Comparison of ENCODE assay signal across 8 cellular contexts in genomic region chr1:155687705-155688317, GRCh38. TPM values are rescaled to one million over a fixed set of nuclear protein-coding genes. Genes with fewer than 3 reads are reported as not detected.
DNase-seq lines count a peak whose midpoint lies in the region; ATAC-seq and TF ChIP-seq lines count a peak whose summit lies in the region.
"Not testable (repeated sequence)": the region's sequence is repeated elsewhere in the genome, so short reads cannot be mapped to it uniquely, and the experiment has no call there.

No MANE protein-coding gene starts in this region.

- H3K9ac ChIP-seq in endocrine pancreas (ENCODE audit: control insufficient read depth, insufficient read depth, low read length): peak overlapping the region; percentile 89

- peaks cover 7 to 35% of the 10 kb centered on the region in 2 donors for H3K36me3 Mint-ChIP-seq in activated T-cell treated with anti-CD3 and anti-CD28 coated beads, Interleukin-2, amount 50 U/mL, for 72 hours (ENCODE audit: insufficient read depth in 2 of 2)

- peak overlapping the region; percentile 94 for H3K4me3 ChIP-seq in AG04449 (ENCODE audit: low read depth, low read length)
- not testable (repeated sequence) for H3K4me3 ChIP-seq in endocrine pancreas (ENCODE audit: control insufficient read depth, insufficient read depth, low read length)

- H3K27me3 Mint-ChIP-seq in activated T-cell treated with anti-CD3 and anti-CD28 coated beads, Interleukin-2, amount 50 U/mL, for 72 hours (ENCODE audit: low read depth): not testable (repeated sequence)

- H3K27ac Mint-ChIP-seq in activated T-cell treated with anti-CD3 and anti-CD28 coated beads, Interleukin-2, amount 50 U/mL, for 72 hours: peak overlapping the region; percentile 95

- not testable (repeated sequence) for H3K27me3 ChIP-seq in endocrine pancreas (ENCODE audit: control insufficient read depth, insufficient read depth, low read length)

- not testable (repeated sequence) for H3K9me3 ChIP-seq in endocrine pancreas (ENCODE audit: control insufficient read depth, low read length)

- ATAC-seq in GM19025 (IDR thresholded peaks at IDR 0.05; ENCODE audit: low read depth, unreplicated experiment) (peak; percentile 11), HG02973 (IDR thresholded peaks at IDR 0.05; ENCODE audit: unreplicated experiment) (peak; percentile 26), left lobe of liver (peak; percentile 49)
- peak; percentile 19 to 22 for ATAC-seq in activated T-cell treated with anti-CD3 and anti-CD28 coated beads, Interleukin-2, amount 50 U/mL, for 72 hours (replicated peaks in 1 of 2)

- H3K4me1 Mint-ChIP-seq in activated T-cell treated with anti-CD3 and anti-CD28 coated beads, Interleukin-2, amount 50 U/mL, for 72 hours (ENCODE audit: low read depth): peaks cover 72% of the 10 kb centered on the region

- DNase-seq in AG04449 (ENCODE audit: low read depth, low spot score); activated T-cell treated with anti-CD3 and anti-CD28 coated beads, Interleukin-2, amount 50 U/mL, for 72 hours; left lobe of liver (ENCODE audit: low spot score): not testable (repeated sequence)
- DNase-seq in NCI-H510A treated with DMSO at 0.1 percent for 48 hours (lab: John Stamatoyannopoulos, UW) (peak; percentile 30), renal cortical epithelial cell (ENCODE audit: low read depth) (peak; percentile 9)

- peaks cover 13% of the 10 kb centered on the region for H3K4me1 ChIP-seq in endocrine pancreas (ENCODE audit: control insufficient read depth, insufficient read depth, low read length)

- H3K9me3 Mint-ChIP-seq in activated T-cell treated with anti-CD3 and anti-CD28 coated beads, Interleukin-2, amount 50 U/mL, for 72 hours: not testable (repeated sequence)

- CTCF ChIA-PET in AG04449 (lab: Yijun Ruan, JAX): not testable (repeated sequence)

- not testable (repeated sequence) for TF ChIP-seq CTCF in AG04449 (IDR thresholded peaks at IDR 0.05; ENCODE audit: insufficient read depth, low read length, missing control alignments)

- not testable (repeated sequence) for H3K36me3 ChIP-seq in endocrine pancreas (ENCODE audit: control insufficient read depth, insufficient read depth, low read length)

- H3K4me3 Mint-ChIP-seq in activated T-cell treated with anti-CD3 and anti-CD28 coated beads, Interleukin-2, amount 50 U/mL, for 72 hours: peak overlapping the region; percentile 92 to 95

- POLR2A ChIA-PET in AG04449 (lab: Yijun Ruan, JAX): interaction anchor here (0.8 kb wide), 1 partner anchor 9 kb away, joined by 4 read pairs; no protein-coding TSS in a partner anchor

RNA-seq across cellular contexts. Expression of gene YY1AP1, which starts 0.8 kb away (rescaled TPM):
- 10 to 100 TPM; 94.5 to 98.9 TPM for total RNA-seq in activated T-cell treated with anti-CD3 and anti-CD28 coated beads, Interleukin-2, amount 50 U/mL, for 72 hours
- total RNA-seq in left lobe of liver (20.4 TPM), renal cortical epithelial cell (44.5 and 82.7 TPM in 2 replicates)

RNA-seq across cellular contexts. Expression of gene DAP3, which starts 1.1 kb away (rescaled TPM):
- 100 to 1,000 TPM; 123 to 135 TPM for total RNA-seq in activated T-cell treated with anti-CD3 and anti-CD28 coated beads, Interleukin-2, amount 50 U/mL, for 72 hours
- total RNA-seq in left lobe of liver (62.7 TPM), renal cortical epithelial cell (58.2 and 78.1 TPM in 2 replicates)
